11 cellular contexts compared by ENCODE assay signal in genomic region chr1:226682841-226683800, GRCh38. TPM values are rescaled to one million over a fixed set of nuclear protein-coding genes. Genes with fewer than 3 reads are reported as not detected.
DNase-seq lines count a peak whose midpoint lies in the region; ATAC-seq and TF ChIP-seq lines count a peak whose summit lies in the region.
"Had no signal": no experiment of that assay in that cellular context is flagged by ENCODE, and none has a peak within 500 bp of the region (broad histone marks: within the 10 kb centered on the region; RNA-seq: fewer than 3 reads in every experiment).

No MANE protein-coding gene starts in this region.

- no peaks in the 10 kb centered on the region for H3K9me3 ChIP-seq in subcutaneous abdominal adipose tissue (ENCODE audit: control insufficient read depth in 5 of 5, low read length in 5 of 5)

- no peaks in the 10 kb centered on the region for H3K27me3 ChIP-seq in subcutaneous abdominal adipose tissue (ENCODE audit: control insufficient read depth in 5 of 5, insufficient read depth in 4 of 5, low read length in 5 of 5)

- H3K9me3 Mint-ChIP-seq in activated CD4-positive, alpha-beta T cell treated with anti-CD3 and anti-CD28 coated beads, Interleukin-2, amount 10 ng/mL, durations not matched to agents 24 days and 14 days = no peaks in the 10 kb centered on the region
- no peaks in the 10 kb centered on the region for H3K9me3 Mint-ChIP-seq in endothelial cell (ENCODE audit: unreplicated experiment)

- H3K4me3 Mint-ChIP-seq in activated CD4-positive, alpha-beta T cell treated with anti-CD3 and anti-CD28 coated beads, Interleukin-2, amount 10 ng/mL, durations not matched to agents 24 days and 14 days = no peak overlapping the region
- peak overlapping the region; percentile 38 for H3K4me3 Mint-ChIP-seq in endothelial cell (ENCODE audit: unreplicated experiment)

- TF ChIP-seq CTCF in endothelial cell (IDR thresholded peaks at IDR 0.05; ENCODE audit: unreplicated experiment) = no peak

- H3K27ac Mint-ChIP-seq in activated CD4-positive, alpha-beta T cell treated with anti-CD3 and anti-CD28 coated beads, Interleukin-2, amount 10 ng/mL, durations not matched to agents 24 days and 14 days = peak overlapping the region; percentile 52
- H3K27ac Mint-ChIP-seq in endothelial cell (ENCODE audit: unreplicated experiment) = peak overlapping the region; percentile 22

- H3K27me3 Mint-ChIP-seq in activated CD4-positive, alpha-beta T cell treated with anti-CD3 and anti-CD28 coated beads, Interleukin-2, amount 10 ng/mL, durations not matched to agents 24 days and 14 days = no peaks in the 10 kb centered on the region
- peaks cover 7% of the 10 kb centered on the region for H3K27me3 Mint-ChIP-seq in endothelial cell (ENCODE audit: unreplicated experiment)

- peaks cover 13 to 98% (median 79%) of the 10 kb centered on the region in 5 donors for H3K4me1 ChIP-seq in subcutaneous abdominal adipose tissue (ENCODE audit: control insufficient read depth in 5 of 5, insufficient read depth in 5 of 5, low read length in 5 of 5)

- ATAC-seq in GM21737 (IDR thresholded peaks at IDR 0.05; ENCODE audit: unreplicated experiment) (no peak), HG02884 (IDR thresholded peaks at IDR 0.05; ENCODE audit: unreplicated experiment) (no peak)
- ATAC-seq: Panc1 had no signal

- H3K9ac ChIP-seq in subcutaneous abdominal adipose tissue (ENCODE audit: low read length in 5 of 5) = no peak overlapping the region

- H3K4me1 Mint-ChIP-seq in activated CD4-positive, alpha-beta T cell treated with anti-CD3 and anti-CD28 coated beads, Interleukin-2, amount 10 ng/mL, durations not matched to agents 24 days and 14 days = peaks cover 85% of the 10 kb centered on the region
- H3K4me1 Mint-ChIP-seq in endothelial cell (ENCODE audit: unreplicated experiment) = peaks cover 56% of the 10 kb centered on the region

- intact Hi-C loops in activated CD4-positive, alpha-beta T cell treated with anti-CD3 and anti-CD28 coated beads, Interleukin-2, amount 10 ng/mL, durations not matched to agents 24 days and 14 days (cut with micrococcal nuclease) = no loop called here

- peaks cover 0 to 4% (median 0%) of the 10 kb centered on the region in 5 donors for H3K36me3 ChIP-seq in subcutaneous abdominal adipose tissue (ENCODE audit: control insufficient read depth in 5 of 5, insufficient read depth in 5 of 5, low read length in 5 of 5)

- peaks cover 24% of the 10 kb centered on the region for H3K36me3 Mint-ChIP-seq in activated CD4-positive, alpha-beta T cell treated with anti-CD3 and anti-CD28 coated beads, Interleukin-2, amount 10 ng/mL, durations not matched to agents 24 days and 14 days (ENCODE audit: low read depth)
- peaks cover 45% of the 10 kb centered on the region for H3K36me3 Mint-ChIP-seq in endothelial cell (ENCODE audit: low read depth, unreplicated experiment)

- no peak overlapping the region for H3K4me3 ChIP-seq in subcutaneous abdominal adipose tissue (ENCODE audit: low read depth in 1 of 5, low read length in 5 of 5)

- DNase-seq in activated gamma-delta T cell treated with Interleukin-2 at 50 U/mL for 16 hours (peak; percentile 36), activated gamma-delta T cell (lab: John Stamatoyannopoulos, UW) (no peak), endothelial cell (ENCODE audit: low spot score) (no peak), erythroblast (lab: John Stamatoyannopoulos, UW) (no peak)
- DNase-seq in activated CD4-positive, alpha-beta T cell treated with anti-CD3 and anti-CD28 coated beads, Interleukin-2, amount 10 ng/mL, durations not matched to agents 24 days and 14 days = no peak
- DNase-seq: anterior cingulate cortex, NCI-H1694 had no signal

- no peak for TF ChIP-seq POLR2A in erythroblast (IDR thresholded peaks at IDR 0.05; ENCODE audit: low read length)

- H3K27ac ChIP-seq in subcutaneous abdominal adipose tissue (ENCODE audit: low read depth, low read length) = peak overlapping the region; percentile 8

RNA-seq across cellular contexts. Expression of gene ITPKB, which starts 56.0 kb away (rescaled TPM):
- 29.3 and 31.2 TPM in 2 replicates for total RNA-seq in activated CD4-positive, alpha-beta T cell treated with anti-CD3 and anti-CD28 coated beads, Interleukin-2, amount 10 ng/mL, durations not matched to agents 24 days and 14 days
- 144 TPM for total RNA-seq in endothelial cell (ENCODE audit: unreplicated experiment)
